In the genomic region with DNA sequence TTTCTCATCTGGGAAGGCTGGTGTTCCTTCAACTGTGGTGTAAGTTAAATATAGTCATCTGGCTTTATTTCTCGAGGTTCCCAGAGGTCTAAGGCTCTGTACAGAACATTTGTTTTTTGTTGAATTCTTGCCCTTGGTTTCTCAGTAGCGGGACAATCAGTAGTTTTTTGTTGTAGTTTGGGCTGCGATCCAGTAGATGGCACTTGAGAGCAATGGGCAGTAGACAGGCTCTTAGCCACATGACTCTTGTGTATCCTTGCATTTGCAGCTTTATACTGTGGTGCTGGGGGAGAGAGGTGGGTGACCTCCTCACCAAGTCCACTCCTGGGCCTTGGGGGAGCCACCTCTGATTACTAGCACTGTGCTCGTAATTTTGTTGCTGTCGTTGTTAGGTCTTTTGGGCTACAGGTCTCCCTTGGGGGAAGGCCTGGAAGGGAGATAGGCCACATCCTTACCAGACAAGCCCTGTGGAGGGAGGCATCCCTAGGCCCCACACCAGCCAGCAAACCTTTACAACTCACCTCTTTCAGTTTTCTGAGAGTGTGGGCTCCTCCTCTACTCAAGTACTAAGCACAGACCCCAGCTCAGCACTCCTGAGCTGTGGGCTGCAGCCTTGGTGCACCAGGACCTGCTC, we compare ENCODE assay signal across 8 cellular contexts. TPM values are rescaled to one million over a fixed set of nuclear protein-coding genes. Genes with fewer than 3 reads are reported as not detected.
DNase-seq lines count a peak whose midpoint lies in the region; ATAC-seq and TF ChIP-seq lines count a peak whose summit lies in the region.

No MANE protein-coding gene starts in this region.

- intact Hi-C loops in mammary epithelial cell (cut with micrococcal nuclease): no loop called here

- no peak overlapping the region for H3K9ac ChIP-seq in mammary epithelial cell (ENCODE audit: insufficient read depth, low read length)

- H3K9me3 Mint-ChIP-seq in mesothelial cell of epicardium: peaks cover 28% of the 10 kb centered on the region

- no peaks in the 10 kb centered on the region for H3K4me1 Mint-ChIP-seq in mesothelial cell of epicardium

- H3K27me3 ChIP-seq in SJCRH30 (no peaks in the 10 kb centered on the region), mammary epithelial cell (ENCODE audit: insufficient read depth, low read length) (no peaks in the 10 kb centered on the region)

- no peak overlapping the region for H3K4me2 ChIP-seq in mammary epithelial cell (ENCODE audit: insufficient read depth, low read depth, low read length)

- H3K36me3 ChIP-seq in SJCRH30 (no peaks in the 10 kb centered on the region), mammary epithelial cell (ENCODE audit: insufficient read depth, low read length) (no peaks in the 10 kb centered on the region)

- no peak overlapping the region for H3K4me3 ChIP-seq in HFF-Myc (replicated peaks; ENCODE audit: low read depth, low read length)
- H3K4me3 ChIP-seq in SJCRH30: no peak overlapping the region
- no peak overlapping the region for H3K4me3 ChIP-seq in mammary epithelial cell (replicated peaks in 1 of 3; ENCODE audit: insufficient read depth in 1 of 3, low read depth in 2 of 3, low read length in 3 of 3)

- 14% methylated on average over 4 of the region's 5 CpGs for WGBS in mammary epithelial cell (ENCODE audit: low coverage, missing lambda C conversion rate)

- no peak overlapping the region for H2AFZ ChIP-seq in mammary epithelial cell (ENCODE audit: low read depth, low read length)

- CTCF ChIA-PET in mammary epithelial cell (lab: Charles Lee; ENCODE audit: low non-redundant PET): no interaction called here

- BruUV-seq in mammary epithelial cell (replicated peaks; lab: Mats Ljungman, UMichigan): no TSS peak

- H3K4me3 Mint-ChIP-seq in mesothelial cell of epicardium: no peak overlapping the region

- no peaks in the 10 kb centered on the region for H3K9me3 ChIP-seq in SJCRH30 (replicated peaks)
- H3K9me3 ChIP-seq in mammary epithelial cell (replicated peaks; ENCODE audit: insufficient read depth, low read length): no peaks in the 10 kb centered on the region

- peak; percentile 31 for DNase-seq in activated naive CD4-positive, alpha-beta T cell treated with Interleukin-2 at 50 U/mL for 16 hours
- no peak for DNase-seq in activated naive CD4-positive, alpha-beta T cell (lab: John Stamatoyannopoulos, UW)
- DNase-seq in HFF-Myc (ENCODE audit: extremely low read depth, low read depth) (no peak), SJCRH30 (peak; percentile 35 to 71), mammary epithelial cell (peak; percentile 23), mesothelial cell of epicardium (ENCODE audit: low spot score in 2 of 2, unreplicated experiment in 2 of 2) (no peak)

- H3K79me2 ChIP-seq in mammary epithelial cell (ENCODE audit: insufficient read depth, low read length): no peaks in the 10 kb centered on the region

- no peak overlapping the region for H3K27ac Mint-ChIP-seq in mesothelial cell of epicardium

- peak; percentile 70 for TF ChIP-seq CTCF in HFF-Myc (IDR thresholded peaks at IDR 0.05; ENCODE audit: low read depth, low read length, missing control alignments)
- peak; percentile 73 to 81 for TF ChIP-seq CTCF in mammary epithelial cell (conservative IDR thresholded peaks at IDR 0.05 in 1 of 2, IDR thresholded peaks at IDR 0.05 in 1 of 2; ENCODE audit: extremely low read depth in 1 of 2, insufficient read depth in 1 of 2, low read depth in 1 of 2, low read length in 2 of 2)
- TF ChIP-seq CTCF in mesothelial cell of epicardium (IDR thresholded peaks at IDR 0.05; ENCODE audit: unreplicated experiment): peak; percentile 49

- dilution Hi-C loops in mammary epithelial cell (cut with HindIII; ENCODE audit: low sequenced_read_pairs): no loop called here

- H3K27me3 Mint-ChIP-seq in mesothelial cell of epicardium (ENCODE audit: low read depth): peaks cover 14% of the 10 kb centered on the region

- no peaks in the 10 kb centered on the region for H3K36me3 Mint-ChIP-seq in mesothelial cell of epicardium

- H3K4me1 ChIP-seq in SJCRH30: no peaks in the 10 kb centered on the region
- no peaks in the 10 kb centered on the region for H3K4me1 ChIP-seq in mammary epithelial cell (ENCODE audit: insufficient read depth, low read length)

- H4K20me1 ChIP-seq in mammary epithelial cell (ENCODE audit: insufficient read depth, low read length): no peaks in the 10 kb centered on the region

- in situ Hi-C loops in mammary epithelial cell (cut with MboI; ENCODE audit: low sequenced_read_pairs in 2 of 2): loop anchor here in 1 of 2 donors (25.0 kb wide), 1 partner anchor 100 kb away; no protein-coding TSS in a partner anchor

- no peak for ATAC-seq in HG02973 (IDR thresholded peaks at IDR 0.05; ENCODE audit: unreplicated experiment)
- no peak for ATAC-seq in GM18519 (IDR thresholded peaks at IDR 0.05; ENCODE audit: low FRiP score, unreplicated experiment)

- H3K27ac ChIP-seq in SJCRH30 (no peak overlapping the region), mammary epithelial cell (ENCODE audit: insufficient read depth, low read depth, low read length) (no peak overlapping the region)

RNA-seq across cellular contexts. Expression of gene ETDB, which starts 8.1 kb away (rescaled TPM):
- total RNA-seq in SJCRH30 (2014; rRNA removed; shearing (Covaris generic)): not detected in 2 replicates
- total RNA-seq in mammary epithelial cell (not detected), mesothelial cell of epicardium (not detected in 3 replicates)
- not detected for polyA plus RNA-seq in mammary epithelial cell
- polyA minus RNA-seq in mammary epithelial cell: not detected

RNA-seq across cellular contexts. Expression of gene SMIM10L2B, which starts 13.7 kb away (rescaled TPM):
- total RNA-seq in SJCRH30 (2014; rRNA removed; shearing (Covaris generic)): 1.1 and 1.3 TPM in 2 replicates
- total RNA-seq in mammary epithelial cell: under 1 TPM; 0.83 to 0.89 TPM
- polyA plus RNA-seq in mammary epithelial cell: 0.90 TPM
- 1.2 TPM for polyA minus RNA-seq in mammary epithelial cell
- total RNA-seq in mesothelial cell of epicardium: 11.6 to 13.7 TPM (median 13.2 TPM) in 3 replicates

RNA-seq across cellular contexts. Expression of gene CT55, which starts 59.0 kb away (rescaled TPM):
- 0.08 and 0.40 TPM in 2 replicates for total RNA-seq in SJCRH30 (2014; rRNA removed; shearing (Covaris generic))
- not detected for total RNA-seq in mammary epithelial cell
- not detected for polyA plus RNA-seq in mammary epithelial cell
- not detected for polyA minus RNA-seq in mammary epithelial cell
- total RNA-seq in mesothelial cell of epicardium: 0.24 to 0.34 TPM (median 0.25 TPM) in 3 replicates

Comparison
In these comparisons a context has a peak if more than half of its experiments do, and no peak if none do; other contexts are left out.
1. DNase-seq: peak in activated naive CD4-positive, alpha-beta T cell treated with Interleukin-2 at 50 U/mL for 16 hours (single experiment), SJCRH30 (2 of 2) and mammary epithelial cell (single experiment); none in activated naive CD4-positive, alpha-beta T cell (0 of 4), HFF-Myc (single experiment) and mesothelial cell of epicardium (0 of 2).
2. Peak in every context shown above with its lines, with median percentiles within 50 percentile points of each other: CTCF ChIP-seq.